ENCODE assay signal across 9 cellular contexts in the genomic region with DNA sequence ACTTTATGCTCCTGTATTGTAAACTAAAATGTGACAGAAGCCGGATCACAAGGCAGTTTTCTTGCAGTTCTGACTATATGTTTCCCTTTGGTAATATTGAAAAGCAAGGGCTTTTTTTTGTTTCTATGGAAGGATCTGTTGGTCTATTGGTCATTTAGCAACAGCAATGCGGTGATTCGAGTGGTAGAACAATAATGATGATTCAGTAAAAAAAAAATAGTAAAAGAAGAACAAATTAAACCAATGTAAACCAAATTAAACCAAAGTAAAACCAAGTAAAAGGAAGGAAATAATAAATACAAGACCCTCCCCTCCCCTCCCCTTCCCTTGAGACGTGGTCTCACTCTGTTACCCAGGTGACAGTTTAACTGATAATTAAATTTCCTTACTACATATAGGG.
"Had no signal": no experiment of that assay in that cellular context is flagged by ENCODE, and none has a peak within 500 bp of the region (broad histone marks: within the 10 kb centered on the region; RNA-seq: fewer than 3 reads in every experiment).

No MANE protein-coding gene starts in this region.

- DNase-seq: GM23248, H9, HCEC 1CT, Kasumi-1, KG1 had no signal

- H3K27me3 Mint-ChIP-seq: IgD-negative memory B cell had no signal

- FAIRE-seq: H1, H54 had no signal

- H2AFZ ChIP-seq: GM23248 had no signal

- H3K4me3 Mint-ChIP-seq: H9, IgD-negative memory B cell had no signal

- H3K9ac ChIP-seq: GM23248 had no signal

- H3K27ac ChIP-seq: GM23248, HL-60 had no signal

- H3K4me3 ChIP-seq: GM23248 had no signal

- H3K27ac Mint-ChIP-seq: H9 had no signal
